ENCODE assay signal across 8 cellular contexts in the genomic region with DNA sequence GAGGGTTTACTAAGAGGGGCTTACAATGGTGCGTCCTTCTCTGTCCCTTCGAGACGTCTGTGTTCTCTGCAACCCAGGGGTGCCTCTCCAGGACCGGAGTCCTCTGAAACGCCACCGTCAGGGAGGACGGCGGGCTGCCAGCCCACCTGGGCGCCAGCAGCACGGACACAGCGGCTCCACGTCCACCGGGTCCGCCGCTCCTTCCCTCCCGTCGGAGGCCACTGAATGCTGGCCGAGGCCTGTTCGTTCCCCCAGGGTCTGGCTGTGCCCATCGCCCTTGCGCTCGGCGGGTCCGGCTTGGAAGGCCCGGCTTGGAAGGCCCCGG. TPM values are rescaled to one million over a fixed set of nuclear protein-coding genes. Genes with fewer than 3 reads are reported as not detected.
A peak's percentile ranks its signal among the peaks of the same experiment; 100 is the strongest.
DNase-seq lines count a peak whose midpoint lies in the region; ATAC-seq and TF ChIP-seq lines count a peak whose summit lies in the region.

No MANE protein-coding gene starts in this region.

- no peak overlapping the region for H2AK5ac ChIP-seq in mesendoderm (ENCODE audit: low read length)

- DNase-seq in ascending aorta (ENCODE audit: low spot score in 2 of 2) (no peak), mesendoderm (no peak), D341Med (ENCODE audit: low spot score) (no peak), NCI-H187 (lab: John Stamatoyannopoulos, UW) (no peak)

- H3K79me2 ChIP-seq in ACC112 (ENCODE audit: control insufficient read depth, insufficient read depth, low read length, unreplicated experiment) (peaks cover 47% of the 10 kb centered on the region), mesendoderm (ENCODE audit: control insufficient read depth, insufficient read depth, low read length) (peaks cover 10% of the 10 kb centered on the region)

- intact Hi-C loops in ascending aorta (cut with DNase I): no loop called here

- POLR2A ChIA-PET in HEK293 (lab: Yijun Ruan, JAX): interaction anchor here (0.6 to 3.1 kb wide), 24 partner anchors 8 to 589 kb away, joined by 3 to 55 read pairs (median 4); a partner anchor contains a TSS

- no peak overlapping the region for H3K23ac ChIP-seq in mesendoderm (ENCODE audit: low read length)

- H3K9ac ChIP-seq in mesendoderm (ENCODE audit: low read length): peak overlapping the region; percentile 92

- ATAC-seq in GM21786 (IDR thresholded peaks at IDR 0.05; ENCODE audit: unreplicated experiment) (no peak), GM19463 (IDR thresholded peaks at IDR 0.05; ENCODE audit: unreplicated experiment) (no peak)

- WGBS in mesendoderm (ENCODE audit: extremely low coverage, insufficient coverage, low lambda C conversion rate): no CpG with 5 or more reads among the region's 26 CpGs

- H3K27me3 ChIP-seq in ACC112 (ENCODE audit: insufficient read depth, low read length) (no peaks in the 10 kb centered on the region), ascending aorta (no peaks in the 10 kb centered on the region), mesendoderm (ENCODE audit: insufficient read depth, low read length, poor library complexity) (no peaks in the 10 kb centered on the region)

- no peak overlapping the region for H2BK120ac ChIP-seq in mesendoderm (ENCODE audit: low read depth, low read length)

- H3K56ac ChIP-seq in mesendoderm (ENCODE audit: low read length): peak overlapping the region; percentile 91

- peak overlapping the region; percentile 78 for H2AFZ ChIP-seq in ACC112 (ENCODE audit: low read length, unreplicated experiment)

- H2BK5ac ChIP-seq in mesendoderm (ENCODE audit: low read length): no peak overlapping the region

- H3K27ac ChIP-seq in ACC112 (ENCODE audit: low read depth, low read length): no peak overlapping the region
- H3K27ac ChIP-seq in HEK293 (ENCODE audit: extremely low read depth, low read depth, low read length): peak overlapping the region; percentile 58; the same call in 1 of the 2 replicates
- H3K27ac ChIP-seq in ascending aorta: peak overlapping the region in 1 of 2 donors; percentile 63
- H3K27ac ChIP-seq in mesendoderm (ENCODE audit: low read depth, low read length): no peak overlapping the region

- no peak for TF ChIP-seq CTCF in HEK293 (tag by site-specific recombination; IDR thresholded peaks at IDR 0.05)
- no peak for TF ChIP-seq CTCF in ascending aorta (IDR thresholded peaks at IDR 0.05)

- CTCF ChIA-PET in HEK293 (lab: Yijun Ruan, JAX): interaction anchor here (1.0 to 5.2 kb wide), 5 partner anchors 16 to 246 kb away, joined by 3 to 42 read pairs (median 7); no protein-coding TSS in a partner anchor

- no peak overlapping the region for H4K5ac ChIP-seq in mesendoderm (ENCODE audit: low read length)

- peak overlapping the region; percentile 23 for H3K4me2 ChIP-seq in mesendoderm (ENCODE audit: low read length)

- H2BK15ac ChIP-seq in mesendoderm (replicated peaks; ENCODE audit: low read depth): no peak overlapping the region

- H3K4me1 ChIP-seq in ACC112 (ENCODE audit: control insufficient read depth, insufficient read depth, low read length, unreplicated experiment) (peaks cover 8% of the 10 kb centered on the region), HEK293 (ENCODE audit: control insufficient read depth, insufficient read depth, low read length) (peaks cover 8% of the 10 kb centered on the region), ascending aorta (peaks cover 6 to 23% of the 10 kb centered on the region in 2 donors), mesendoderm (ENCODE audit: control insufficient read depth, low read depth, low read length) (peaks cover 4% of the 10 kb centered on the region)

- H3K4me3 ChIP-seq in ACC112 (ENCODE audit: low read depth, low read length) (peak overlapping the region; percentile 94), HEK293 (ENCODE audit: low read depth, low read length) (peak overlapping the region; percentile 80), ascending aorta (peak overlapping the region; percentile 88 to 95), mesendoderm (ENCODE audit: low read length) (peak overlapping the region; percentile 84)

- no peak overlapping the region for H3K18ac ChIP-seq in mesendoderm (ENCODE audit: low read length)

- H4K8ac ChIP-seq in mesendoderm (ENCODE audit: low read depth, low read length): no peak overlapping the region

- peaks cover 8% of the 10 kb centered on the region for H3K79me1 ChIP-seq in mesendoderm (ENCODE audit: low read length)

- no peaks in the 10 kb centered on the region for H3K9me3 ChIP-seq in HEK293 (ENCODE audit: control insufficient read depth, insufficient read depth, low read depth, low read length)
- no peaks in the 10 kb centered on the region for H3K9me3 ChIP-seq in ascending aorta

- no peak overlapping the region for H3K4ac ChIP-seq in mesendoderm (ENCODE audit: low read depth, low read length)

- H3K36me3 ChIP-seq in ACC112 (ENCODE audit: insufficient read depth, low read length) (peaks cover 3% of the 10 kb centered on the region; the same call in 1 of the 2 replicates), HEK293 (ENCODE audit: control insufficient read depth in 2 of 2, insufficient read depth in 1 of 2, low read length in 2 of 2) (peaks cover 0 to 43% of the 10 kb centered on the region in 2 experiments; a peak in 2 of 3 replicates), ascending aorta (peaks cover 0 to 2% of the 10 kb centered on the region in 2 donors), mesendoderm (ENCODE audit: control insufficient read depth, insufficient read depth, low read length) (no peaks in the 10 kb centered on the region)

TF ChIP-seq in HEK293, 187 proteins besides CTCF, POLR2A, EP300 and RAD21 (continues in another document):
- TF ChIP-seq ZNF23 (tag by site-specific recombination; IDR thresholded peaks at IDR 0.05; ENCODE audit: borderline replicate concordance) (no peak), ZXDB (tag by site-specific recombination; IDR thresholded peaks at IDR 0.05) (no peak), ZNF510 (tag by site-specific recombination; IDR thresholded peaks at IDR 0.05; ENCODE audit: insufficient replicate concordance) (no peak), ZNF121 (tag by site-specific recombination; IDR thresholded peaks at IDR 0.05) (no peak), ZNF311 (tag by site-specific recombination; IDR thresholded peaks at IDR 0.05; ENCODE audit: borderline replicate concordance) (no peak), ZNF221 (tag by site-specific recombination; IDR thresholded peaks at IDR 0.05; ENCODE audit: borderline replicate concordance) (no peak), ZNF132 (tag by site-specific recombination; IDR thresholded peaks at IDR 0.05; ENCODE audit: borderline replicate concordance) (no peak), ZNF335 (tag by site-specific recombination; conservative IDR thresholded peaks at IDR 0.05) (no peak), HOXC10 (CRISPR knock-in tag; IDR thresholded peaks at IDR 0.05) (no peak), ZFP41 (tag by site-specific recombination; IDR thresholded peaks at IDR 0.05; ENCODE audit: borderline replicate concordance) (no peak), ZNF555 (tag by site-specific recombination; conservative IDR thresholded peaks at IDR 0.05) (no peak), ZNF114 (tag by site-specific recombination; IDR thresholded peaks at IDR 0.05) (no peak), ZNF600 (tag by site-specific recombination; IDR thresholded peaks at IDR 0.05) (no peak), ZNF571 (tag by site-specific recombination; IDR thresholded peaks at IDR 0.05) (no peak)
- TF ChIP-seq, protein P1, sequence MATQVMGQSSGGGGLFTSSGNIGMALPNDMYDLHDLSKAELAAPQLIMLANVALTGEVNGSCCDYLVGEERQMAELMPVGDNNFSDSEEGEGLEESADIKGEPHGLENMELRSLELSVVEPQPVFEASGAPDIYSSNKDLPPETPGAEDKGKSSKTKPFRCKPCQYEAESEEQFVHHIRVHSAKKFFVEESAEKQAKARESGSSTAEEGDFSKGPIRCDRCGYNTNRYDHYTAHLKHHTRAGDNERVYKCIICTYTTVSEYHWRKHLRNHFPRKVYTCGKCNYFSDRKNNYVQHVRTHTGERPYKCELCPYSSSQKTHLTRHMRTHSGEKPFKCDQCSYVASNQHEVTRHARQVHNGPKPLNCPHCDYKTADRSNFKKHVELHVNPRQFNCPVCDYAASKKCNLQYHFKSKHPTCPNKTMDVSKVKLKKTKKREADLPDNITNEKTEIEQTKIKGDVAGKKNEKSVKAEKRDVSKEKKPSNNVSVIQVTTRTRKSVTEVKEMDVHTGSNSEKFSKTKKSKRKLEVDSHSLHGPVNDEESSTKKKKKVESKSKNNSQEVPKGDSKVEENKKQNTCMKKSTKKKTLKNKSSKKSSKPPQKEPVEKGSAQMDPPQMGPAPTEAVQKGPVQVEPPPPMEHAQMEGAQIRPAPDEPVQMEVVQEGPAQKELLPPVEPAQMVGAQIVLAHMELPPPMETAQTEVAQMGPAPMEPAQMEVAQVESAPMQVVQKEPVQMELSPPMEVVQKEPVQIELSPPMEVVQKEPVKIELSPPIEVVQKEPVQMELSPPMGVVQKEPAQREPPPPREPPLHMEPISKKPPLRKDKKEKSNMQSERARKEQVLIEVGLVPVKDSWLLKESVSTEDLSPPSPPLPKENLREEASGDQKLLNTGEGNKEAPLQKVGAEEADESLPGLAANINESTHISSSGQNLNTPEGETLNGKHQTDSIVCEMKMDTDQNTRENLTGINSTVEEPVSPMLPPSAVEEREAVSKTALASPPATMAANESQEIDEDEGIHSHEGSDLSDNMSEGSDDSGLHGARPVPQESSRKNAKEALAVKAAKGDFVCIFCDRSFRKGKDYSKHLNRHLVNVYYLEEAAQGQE (tag by site-specific recombination; IDR thresholded peaks at IDR 0.05): no peak
- TF ChIP-seq, protein P2, sequence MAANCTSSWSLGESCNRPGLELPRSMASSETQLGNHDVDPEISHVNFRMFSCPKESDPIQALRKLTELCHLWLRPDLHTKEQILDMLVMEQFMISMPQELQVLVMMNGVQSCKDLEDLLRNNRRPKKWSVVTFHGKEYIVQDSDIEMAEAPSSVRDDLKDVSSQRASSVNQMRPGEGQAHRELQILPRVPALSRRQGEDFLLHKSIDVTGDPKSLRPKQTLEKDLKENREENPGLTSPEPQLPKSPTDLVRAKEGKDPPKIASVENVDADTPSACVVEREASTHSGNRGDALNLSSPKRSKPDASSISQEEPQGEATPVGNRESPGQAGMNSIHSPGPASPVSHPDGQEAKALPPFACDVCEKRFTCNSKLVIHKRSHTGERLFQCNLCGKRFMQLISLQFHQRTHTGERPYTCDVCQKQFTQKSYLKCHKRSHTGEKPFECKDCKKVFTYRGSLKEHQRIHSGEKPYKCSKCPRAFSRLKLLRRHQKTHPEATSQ (tag by site-specific recombination; IDR thresholded peaks at IDR 0.05): 0 out of 2 replicates have a peak, but pooled peaks have one; percentile 31

RNA-seq across cellular contexts. Expression of a gene that starts 0.4 kb away (rescaled TPM):
- total RNA-seq in ascending aorta: 117 TPM
- polyA plus RNA-seq in mesendoderm (2013, experiment 1 of 2): 13.5 TPM
- 13.2 TPM for polyA plus RNA-seq in mesendoderm (2013, experiment 2 of 2)

RNA-seq across cellular contexts. Expression of a gene that starts 0.7 kb away (rescaled TPM):
- total RNA-seq in ascending aorta: 6.5 TPM
- 229 TPM for polyA plus RNA-seq in mesendoderm (2013, experiment 1 of 2)
- polyA plus RNA-seq in mesendoderm (2013, experiment 2 of 2): 218 TPM

RNA-seq across cellular contexts. Expression of a gene that starts 15.7 kb away (rescaled TPM):
- 6.7 TPM for total RNA-seq in ascending aorta
- polyA plus RNA-seq in mesendoderm (2013, experiment 1 of 2): 9.2 TPM
- polyA plus RNA-seq in mesendoderm (2013, experiment 2 of 2): 9.0 TPM

RNA-seq across cellular contexts. Expression of a gene that starts 56.7 kb away (rescaled TPM):
- 261 TPM for total RNA-seq in ascending aorta
- 13.2 TPM for polyA plus RNA-seq in mesendoderm (2013, experiment 1 of 2)
- polyA plus RNA-seq in mesendoderm (2013, experiment 2 of 2): 13.7 TPM
